Comparison of ENCODE assay signal across 13 cellular contexts in genomic region chr18:22883189-22883588, GRCh38. TPM values are rescaled to one million over a fixed set of nuclear protein-coding genes. Genes with fewer than 3 reads are reported as not detected.
DNase-seq lines count a peak whose midpoint lies in the region; ATAC-seq and TF ChIP-seq lines count a peak whose summit lies in the region.
"Had no signal": no experiment of that assay in that cellular context is flagged by ENCODE, and none has a peak within 500 bp of the region (broad histone marks: within the 10 kb centered on the region; RNA-seq: fewer than 3 reads in every experiment).

No MANE protein-coding gene starts in this region.

- no TSS peak for BruUV-seq in PC-9 (replicated peaks; lab: Mats Ljungman, UMichigan)

- intact Hi-C loops in body of pancreas (cut with DNase I): no loop called here
- intact Hi-C loops in PC-9 (cut with micrococcal nuclease; ENCODE audit: unreplicated experiment): no loop called here
- intact Hi-C loops in gastrocnemius medialis (cut with DNase I; ENCODE audit: low total_unique reads): no loop called here

- peak overlapping the region in 3 of 4 donors; percentile 20 to 51 (median 32) for H3K27ac ChIP-seq in body of pancreas
- no peak overlapping the region for H3K27ac ChIP-seq in PC-9
- H3K27ac ChIP-seq in gastrocnemius medialis: no peak overlapping the region
- H3K27ac ChIP-seq: A549 had no signal

- in situ Hi-C loops in gastrocnemius medialis (cut with MboI; ENCODE audit: low sequenced_read_pairs in 4 of 4): no loop called here

- H3K4me3 ChIP-seq in H7 (ENCODE audit: insufficient read depth, low read depth, low read length): no peak overlapping the region
- H3K4me3 ChIP-seq in body of pancreas: no peak overlapping the region
- H3K4me3 ChIP-seq in PC-9: no peak overlapping the region
- no peak overlapping the region for H3K4me3 ChIP-seq in gastrocnemius medialis
- H3K4me3 ChIP-seq: A549, GM12878 had no signal

- H3K79me2 ChIP-seq in PC-9 (ENCODE audit: low read depth): no peaks in the 10 kb centered on the region

- DNase-seq in H7 (peak; percentile 12), body of pancreas (no peak), left kidney (ENCODE audit: low read depth, low spot score) (peak; percentile 56), renal cortical epithelial cell (ENCODE audit: low read depth) (peak; percentile 11), PC-9 (no peak), gastrocnemius medialis (no peak)
- no peak for DNase-seq in stimulated activated CD8-positive, alpha-beta memory T cell treated with anti-CD3 and anti-CD28 coated beads, Interleukin-4, amount 100 ng/mL, for 48 hours
- DNase-seq: Caco-2; CD8-positive, alpha-beta T cell; DMS53; H9 had no signal

- H3F3A ChIP-seq in PC-9 (ENCODE audit: insufficient read depth, low read depth): no peaks in the 10 kb centered on the region

- TF ChIP-seq POLR2A in body of pancreas (IDR thresholded peaks at IDR 0.05) (no peak), gastrocnemius medialis (IDR thresholded peaks at IDR 0.05) (no peak)

- no peaks in the 10 kb centered on the region for H3K9me3 ChIP-seq in body of pancreas
- H3K9me3 ChIP-seq in PC-9 (ENCODE audit: insufficient read depth, low read depth): no peaks in the 10 kb centered on the region
- H3K9me3 ChIP-seq in gastrocnemius medialis: no peaks in the 10 kb centered on the region
- H3K9me3 ChIP-seq: A549, Caco-2 had no signal

- ATAC-seq in body of pancreas (no peak), gastrocnemius medialis (no peak)
- ATAC-seq: A549; CD8-positive, alpha-beta T cell; GM12878 had no signal

- H3K36me3 ChIP-seq in H7 (replicated peaks; ENCODE audit: control insufficient read depth, insufficient read depth, low read length): no peaks in the 10 kb centered on the region
- H3K36me3 ChIP-seq in body of pancreas (replicated peaks in 1 of 2; ENCODE audit: insufficient read depth in 1 of 2, low read depth in 2 of 2): no peaks in the 10 kb centered on the region
- H3K36me3 ChIP-seq in PC-9 (ENCODE audit: low read depth): no peaks in the 10 kb centered on the region
- no peaks in the 10 kb centered on the region for H3K36me3 ChIP-seq in gastrocnemius medialis

- POLR2A ChIA-PET in PC-9 (lab: Charles Lee; ENCODE audit: unreplicated experiment): no interaction called here

- CTCF ChIA-PET in PC-9 (lab: Charles Lee): no interaction called here

- H3K27me3 ChIP-seq in H7 (ENCODE audit: control insufficient read depth, insufficient read depth, low read length): no peaks in the 10 kb centered on the region
- no peaks in the 10 kb centered on the region for H3K27me3 ChIP-seq in body of pancreas
- no peaks in the 10 kb centered on the region for H3K27me3 ChIP-seq in PC-9 (ENCODE audit: insufficient read depth, low read depth)
- H3K27me3 ChIP-seq in gastrocnemius medialis: no peaks in the 10 kb centered on the region

- H2AFZ ChIP-seq in PC-9: no peak overlapping the region

- no peak overlapping the region for H3K4me2 ChIP-seq in PC-9
- H3K4me2 ChIP-seq: A549 had no signal

- TF ChIP-seq CTCF in body of pancreas (IDR thresholded peaks at IDR 0.05) (no peak), PC-9 (conservative IDR thresholded peaks at IDR 0.05) (no peak), gastrocnemius medialis (IDR thresholded peaks at IDR 0.05 in 4 of 5, conservative IDR thresholded peaks at IDR 0.05 in 1 of 5) (no peak)

- H3K4me1 ChIP-seq in body of pancreas (peaks cover 17% of the 10 kb centered on the region), PC-9 (replicated peaks; ENCODE audit: insufficient read depth) (no peaks in the 10 kb centered on the region), gastrocnemius medialis (no peaks in the 10 kb centered on the region)
- H3K4me1 ChIP-seq: A549 had no signal

- H3K9me2 ChIP-seq in PC-9 (ENCODE audit: insufficient read depth): no peaks in the 10 kb centered on the region

- WGBS in body of pancreas, 2 donors: 95 to 96% methylated on average over 2 of the region's 2 CpGs

- H4K20me1 ChIP-seq in PC-9 (ENCODE audit: insufficient read depth): no peaks in the 10 kb centered on the region

RNA-seq across cellular contexts. Expression of gene RBBP8, which starts 49.9 kb away (rescaled TPM):
- 38.0 and 43.2 TPM in 2 replicates for total RNA-seq in H7 (2014; rRNA removed; shearing (Covaris generic))
- total RNA-seq in body of pancreas (10 to 100 TPM; 30.9 to 32.6 TPM), renal cortical epithelial cell (71.9 and 131 TPM in 2 replicates), PC-9 (2021) (22.0 and 28.4 TPM in 2 replicates), gastrocnemius medialis (1 to 10 TPM; 1.3 to 4.7 (median 1.7) TPM)

Comparison
In these comparisons a context has a peak if more than half of its experiments do, and no peak if none do; other contexts are left out.
1. DNase-seq: peak in H7 (single experiment), left kidney (single experiment) and renal cortical epithelial cell (single experiment); none in body of pancreas (0 of 4), stimulated activated CD8-positive, alpha-beta memory T cell treated with anti-CD3 and anti-CD28 coated beads, Interleukin-4, amount 100 ng/mL, for 48 hours (single experiment), PC-9 (0 of 2) and gastrocnemius medialis (0 of 2).
2. H3K27ac ChIP-seq: peak in body of pancreas (3 of 4); none in PC-9 (single experiment) and gastrocnemius medialis (0 of 4).